Comparison of ENCODE assay signal across 24 cellular contexts in genomic region chr20:63000036-63000435, GRCh38. TPM values are rescaled to one million over a fixed set of nuclear protein-coding genes. Genes with fewer than 3 reads are reported as not detected.
DNase-seq lines count a peak whose midpoint lies in the region; ATAC-seq, FAIRE-seq and TF ChIP-seq lines count a peak whose summit lies in the region.
"Had no signal": no experiment of that assay in that cellular context is flagged by ENCODE, and none has a peak within 500 bp of the region (broad histone marks: within the 10 kb centered on the region; RNA-seq: fewer than 3 reads in every experiment).

No MANE protein-coding gene starts in this region.

- no peak overlapping the region; the same call in 1 of the 2 replicates for H2BK12ac ChIP-seq in H1 (ENCODE audit: low read depth, low read length)

- TF ChIP-seq CTCF in Loucy (conservative IDR thresholded peaks at IDR 0.05; ENCODE audit: low read length): no peak
- no peak for TF ChIP-seq CTCF in H1 (IDR thresholded peaks at IDR 0.05; ENCODE audit: control extremely low read depth in 1 of 3, insufficient read depth in 1 of 3, low read depth in 1 of 3, low read length in 3 of 3)
- TF ChIP-seq CTCF in body of pancreas (IDR thresholded peaks at IDR 0.05): no peak
- TF ChIP-seq CTCF in lower lobe of right lung (IDR thresholded peaks at IDR 0.05): no peak

- H2AK5ac ChIP-seq in H1 (ENCODE audit: low read depth, low read length): no peak overlapping the region

- H4K20me1 ChIP-seq in BLaER1: peaks cover 19% of the 10 kb centered on the region
- H4K20me1 ChIP-seq in BLaER1 treated with 17β-estradiol and CSF1 and Interleukin-3, amounts not matched to agents 10 nM and 100 nM: peaks cover 0 to 22% (median 9%) of the 10 kb centered on the region in 11 experiments; a peak in 19 of 22 replicates
- H4K20me1 ChIP-seq in Loucy (ENCODE audit: insufficient read depth, low read length, poor library complexity, severe bottlenecking): peaks cover 10% of the 10 kb centered on the region
- peaks cover 0 to 4% of the 10 kb centered on the region in 2 experiments for H4K20me1 ChIP-seq in H1 (replicated peaks in 1 of 2; ENCODE audit: control insufficient read depth in 1 of 2, insufficient read depth in 2 of 2, low read length in 2 of 2)

- ATAC-seq in activated CD4-positive, alpha-beta T cell treated with anti-CD3 and anti-CD28 coated beads for 36 hours: no peak
- ATAC-seq in left colon: no peak
- no peak for ATAC-seq in body of pancreas
- no peak for ATAC-seq in lower lobe of right lung
- ATAC-seq: GM12878, GM23338 had no signal

- no peaks in the 10 kb centered on the region for H3K4me1 Mint-ChIP-seq in activated CD4-positive, alpha-beta T cell treated with anti-CD3 and anti-CD28 coated beads for 36 hours

- intact Hi-C loops in activated CD4-positive, alpha-beta T cell treated with anti-CD3 and anti-CD28 coated beads for 36 hours (cut with DNase I, micrococcal nuclease): no loop called here
- intact Hi-C loops in left colon (cut with DNase I, micrococcal nuclease) (loop anchor here in 1 of 2 donors (10.0 kb wide), 1 partner anchor 105 kb away; no protein-coding TSS in a partner anchor), body of pancreas (cut with DNase I) (loop anchor here (10.0 kb wide), 1 partner anchor 105 kb away; no protein-coding TSS in a partner anchor), lower lobe of right lung (cut with DNase I) (no loop called here)

- no peaks in the 10 kb centered on the region for H3K9me2 ChIP-seq in Loucy (replicated peaks; ENCODE audit: low read depth, low read length)

- peak overlapping the region; percentile 39; the same call in 1 of the 2 replicates for H3K4me3 ChIP-seq in BLaER1
- H3K4me3 ChIP-seq in BLaER1 treated with 17β-estradiol and CSF1 and Interleukin-3, amounts not matched to agents 10 nM and 100 nM: peak overlapping the region in 2 of 10 experiments; percentile 0 to 1; a peak in 2 of 20 replicates
- peak overlapping the region; percentile 62 for H3K4me3 ChIP-seq in Loucy (ENCODE audit: low read length, poor library complexity, severe bottlenecking)
- H3K4me3 ChIP-seq in H1 (ENCODE audit: extremely low read depth in 1 of 4, insufficient read depth in 2 of 4, low read depth in 3 of 4, low read length in 4 of 4): no peak overlapping the region
- H3K4me3 ChIP-seq in body of pancreas: no peak overlapping the region
- H3K4me3 ChIP-seq in lower lobe of right lung: no peak overlapping the region
- H3K4me3 ChIP-seq: GM12878, GM23338, HAP-1 had no signal

- H3K79me2 ChIP-seq in Loucy (ENCODE audit: insufficient read depth, low read length): peaks cover 38% of the 10 kb centered on the region
- H3K79me2 ChIP-seq in H1 (ENCODE audit: control insufficient read depth in 1 of 2, insufficient read depth in 2 of 2, low read length in 2 of 2): no peaks in the 10 kb centered on the region

- no peak overlapping the region for H2BK5ac ChIP-seq in H1 (ENCODE audit: low read depth, low read length)

- H3K14ac ChIP-seq in H1 (ENCODE audit: insufficient read length): no peak overlapping the region

- H3K9ac ChIP-seq in BLaER1: peak overlapping the region; percentile 23; the same call in 1 of the 2 replicates
- H3K9ac ChIP-seq in BLaER1 treated with 17β-estradiol and CSF1 and Interleukin-3, amounts not matched to agents 10 nM and 100 nM: peak overlapping the region in 6 of 11 experiments; percentile 10 to 45 (median 19); a peak in 9 of 22 replicates
- peak overlapping the region; percentile 57 for H3K9ac ChIP-seq in Loucy (ENCODE audit: low read depth, low read length, poor library complexity, severe bottlenecking)
- H3K9ac ChIP-seq in H1 (replicated peaks in 1 of 4; ENCODE audit: extremely low read depth in 1 of 4, low read depth in 3 of 4, low read length in 3 of 4): no peak overlapping the region

- no peak overlapping the region for H2BK15ac ChIP-seq in H1 (ENCODE audit: low read length)

- H3K36me3 ChIP-seq in BLaER1: no peaks in the 10 kb centered on the region
- H3K36me3 ChIP-seq in BLaER1 treated with 17β-estradiol and CSF1 and Interleukin-3, amounts not matched to agents 10 nM and 100 nM: no peaks in the 10 kb centered on the region
- H3K36me3 ChIP-seq in Loucy (ENCODE audit: insufficient read depth, low read length): no peaks in the 10 kb centered on the region
- H3K36me3 ChIP-seq in H1 (ENCODE audit: control insufficient read depth in 2 of 4, insufficient read depth in 4 of 4, low read length in 3 of 4): peaks cover 0 to 4% (median 0%) of the 10 kb centered on the region in 4 experiments; a peak in 1 of 8 replicates
- no peaks in the 10 kb centered on the region for H3K36me3 ChIP-seq in body of pancreas (replicated peaks in 1 of 2; ENCODE audit: insufficient read depth in 1 of 2, low read depth in 2 of 2)
- H3K36me3 ChIP-seq in lower lobe of right lung: no peaks in the 10 kb centered on the region
- H3K36me3 ChIP-seq: HAP-1 had no signal

- H3K27me3 ChIP-seq in BLaER1: peaks cover 27% of the 10 kb centered on the region
- peaks cover 28 to 54% (median 33%) of the 10 kb centered on the region in 11 experiments for H3K27me3 ChIP-seq in BLaER1 treated with 17β-estradiol and CSF1 and Interleukin-3, amounts not matched to agents 10 nM and 100 nM
- peaks cover 7% of the 10 kb centered on the region for H3K27me3 ChIP-seq in Loucy (ENCODE audit: insufficient read depth, low read length, poor library complexity, severe bottlenecking)
- peaks cover 17 to 35% (median 32%) of the 10 kb centered on the region in 4 experiments for H3K27me3 ChIP-seq in H1 (replicated peaks in 1 of 4; ENCODE audit: control insufficient read depth in 3 of 4, extremely low read depth in 1 of 4, insufficient read depth in 3 of 4, low read length in 3 of 4)
- peaks cover 0 to 4% of the 10 kb centered on the region in 2 donors for H3K27me3 ChIP-seq in body of pancreas
- peaks cover 70% of the 10 kb centered on the region for H3K27me3 ChIP-seq in lower lobe of right lung (ENCODE audit: low read depth)

- H3K9me3 ChIP-seq in BLaER1: no peaks in the 10 kb centered on the region
- H3K9me3 ChIP-seq in BLaER1 treated with 17β-estradiol and CSF1 and Interleukin-3, amounts not matched to agents 10 nM and 100 nM (replicated peaks in 1 of 11): no peaks in the 10 kb centered on the region
- H3K9me3 ChIP-seq in Loucy (ENCODE audit: insufficient read depth, low read depth, low read length): no peaks in the 10 kb centered on the region
- no peaks in the 10 kb centered on the region for H3K9me3 ChIP-seq in H1 (ENCODE audit: insufficient read depth in 2 of 2, low read depth in 1 of 2, low read length in 1 of 2)
- H3K9me3 ChIP-seq in body of pancreas: no peaks in the 10 kb centered on the region
- H3K9me3 ChIP-seq in lower lobe of right lung: no peaks in the 10 kb centered on the region
- H3K9me3 ChIP-seq: HAP-1 had no signal

- peak overlapping the region; percentile 38 for H2AFZ ChIP-seq in Loucy (ENCODE audit: low read length)
- H2AFZ ChIP-seq in H1 (ENCODE audit: low read length): no peak overlapping the region
- H2AFZ ChIP-seq: GM23338 had no signal

- no peak for TF ChIP-seq RAD21 in H1 (IDR thresholded peaks at IDR 0.05 in 1 of 2, conservative IDR thresholded peaks at IDR 0.05 in 1 of 2; ENCODE audit: low read depth in 2 of 2, low read length in 2 of 2)

- no peaks in the 10 kb centered on the region for H3K36me3 Mint-ChIP-seq in activated CD4-positive, alpha-beta T cell treated with anti-CD3 and anti-CD28 coated beads for 36 hours (ENCODE audit: low read depth)
- H3K36me3 Mint-ChIP-seq: CD14-positive monocyte; CD8-positive, alpha-beta memory T cell had no signal

- peak overlapping the region; percentile 28; the same call in 1 of the 2 replicates for H3K27ac ChIP-seq in BLaER1
- peak overlapping the region in 8 of 11 experiments; percentile 18 to 54 (median 46); a peak in 13 of 22 replicates for H3K27ac ChIP-seq in BLaER1 treated with 17β-estradiol and CSF1 and Interleukin-3, amounts not matched to agents 10 nM and 100 nM
- no peak overlapping the region for H3K27ac ChIP-seq in H1 (ENCODE audit: low read depth, low read length)
- H3K27ac ChIP-seq in body of pancreas: no peak overlapping the region
- no peak overlapping the region for H3K27ac ChIP-seq in lower lobe of right lung

- H2BK20ac ChIP-seq in H1 (ENCODE audit: low read length): no peak overlapping the region

- H3K27me3 Mint-ChIP-seq in activated CD4-positive, alpha-beta T cell treated with anti-CD3 and anti-CD28 coated beads for 36 hours: peaks cover 37% of the 10 kb centered on the region

- no peak overlapping the region for H3K4me3 Mint-ChIP-seq in activated CD4-positive, alpha-beta T cell treated with anti-CD3 and anti-CD28 coated beads for 36 hours
- H3K4me3 Mint-ChIP-seq: CD4-positive, alpha-beta T cell; CD8-positive, alpha-beta memory T cell; GM23338; HFFc6 had no signal

- TF ChIP-seq POLR2A in H1 (IDR thresholded peaks at IDR 0.05; ENCODE audit: control extremely low read depth in 1 of 2, low read depth in 2 of 2, low read length in 2 of 2): no peak
- no peak for TF ChIP-seq POLR2A in body of pancreas (IDR thresholded peaks at IDR 0.05)

- WGBS in H1 (ENCODE audit: extremely low coverage in 1 of 2, insufficient coverage in 1 of 2, insufficient read length in 1 of 2, insufficient replicate concordance in 2 of 2, low coverage in 1 of 2, low lambda C conversion rate in 2 of 2, missing lambda C conversion rate in 1 of 2), 2 experiments: 92% methylated on average over 14 of the region's 14 CpGs; no CpG with 5 or more reads in 1 of the 2 experiments
- WGBS in body of pancreas, 2 donors: 69 to 70% methylated on average over 7 to 14 of the region's 14 CpGs

- H4K91ac ChIP-seq in H1 (replicated peaks; ENCODE audit: insufficient read length, low read length): peak overlapping the region; percentile 35

- peaks cover 3% of the 10 kb centered on the region; the same call in 1 of the 2 replicates for H3K23me2 ChIP-seq in H1 (ENCODE audit: low read depth, low read length)

- peak overlapping the region; percentile 92 for H3K4me2 ChIP-seq in BLaER1
- peak overlapping the region; percentile 67 to 98 (median 80) for H3K4me2 ChIP-seq in BLaER1 treated with 17β-estradiol and CSF1 and Interleukin-3, amounts not matched to agents 10 nM and 100 nM
- H3K4me2 ChIP-seq in Loucy (ENCODE audit: low read depth, low read length, poor library complexity, severe bottlenecking): peak overlapping the region; percentile 69
- no peak overlapping the region for H3K4me2 ChIP-seq in H1 (ENCODE audit: insufficient read depth in 1 of 2, low read depth in 2 of 2, low read length in 2 of 2)
- H3K4me2 ChIP-seq: GM23338 had no signal

- H3K56ac ChIP-seq in H1 (replicated peaks; ENCODE audit: insufficient read length, low read depth, low read length): no peak overlapping the region

- no peak overlapping the region for H4K8ac ChIP-seq in H1 (ENCODE audit: extremely low read depth, insufficient read depth, low read length)

- no peak overlapping the region for H3K23ac ChIP-seq in H1 (ENCODE audit: insufficient read length)

- POLR2A ChIA-PET in H1 (lab: Charles Lee; ENCODE audit: partially characterized antibody): interaction anchor here (0.7 to 1.7 kb wide), 3 partner anchors 26 to 63 kb away, joined by 3 to 6 read pairs (median 3); no protein-coding TSS in a partner anchor
- POLR2A ChIA-PET in activated CD4-positive, alpha-beta T cell treated with anti-CD3 and anti-CD28 coated beads for 36 hours (lab: Charles Lee): no interaction called here

- H3K27ac Mint-ChIP-seq in activated CD4-positive, alpha-beta T cell treated with anti-CD3 and anti-CD28 coated beads for 36 hours: no peak overlapping the region
- H3K27ac Mint-ChIP-seq: CD14-positive monocyte; CD4-positive, alpha-beta T cell; CD8-positive, alpha-beta memory T cell; GM23338; HFFc6 had no signal

- H3K4ac ChIP-seq in H1 (replicated peaks; ENCODE audit: insufficient read length, low read depth, low read length): no peak overlapping the region

- no peak overlapping the region for H3K18ac ChIP-seq in H1 (ENCODE audit: extremely low read depth, low read length)

- no peak for FAIRE-seq in H1 (lab: Jason Lieb, UNC)
- FAIRE-seq: D721Med, GM12878, GM19239, H54 had no signal

- no peak for TF ChIP-seq EP300 in H1 (IDR thresholded peaks at IDR 0.05; ENCODE audit: borderline replicate concordance in 1 of 2, low read depth in 2 of 2, low read length in 2 of 2)

- H3F3A ChIP-seq in Loucy (ENCODE audit: low read depth): peaks cover 10% of the 10 kb centered on the region; the same call in 1 of the 2 replicates

- CTCF ChIA-PET in H1 (lab: Charles Lee; ENCODE audit: partially characterized antibody): interaction anchor here (1.1 to 2.3 kb wide), 3 partner anchors 9 to 22 kb away, joined by 3 to 6 read pairs (median 3); no protein-coding TSS in a partner anchor
- CTCF ChIA-PET in activated CD4-positive, alpha-beta T cell treated with anti-CD3 and anti-CD28 coated beads for 36 hours (lab: Charles Lee): interaction anchor here (0.5 to 1.3 kb wide), 2 partner anchors 9 to 221 kb away, joined by 3 to 4 read pairs; no protein-coding TSS in a partner anchor

- H3K9me3 Mint-ChIP-seq in activated CD4-positive, alpha-beta T cell treated with anti-CD3 and anti-CD28 coated beads for 36 hours (ENCODE audit: low read depth): no peaks in the 10 kb centered on the region
- H3K9me3 Mint-ChIP-seq: CD4-positive, alpha-beta T cell; CD8-positive, alpha-beta memory T cell; HFFc6 had no signal

- no peaks in the 10 kb centered on the region for H3K79me1 ChIP-seq in H1 (ENCODE audit: low read depth, low read length)

- no peak overlapping the region for H2BK120ac ChIP-seq in H1 (replicated peaks; ENCODE audit: low read depth, low read length)

- DNase-seq in H1 (ENCODE audit: low read depth in 1 of 2, low spot score in 2 of 2): no peak
- DNase-seq in activated CD4-positive, alpha-beta T cell treated with anti-CD3 and anti-CD28 coated beads for 36 hours: no peak
- no peak for DNase-seq in left colon
- DNase-seq in body of pancreas: no peak
- DNase-seq in lower lobe of right lung: no peak
- DNase-seq: CD4-positive, alpha-beta T cell; CD8-positive, alpha-beta memory T cell; DMS 273 treated with DMSO at 0.1 percent for 48 hours; DMS79; EL; HFFc6 had no signal

- H3K4me1 ChIP-seq in BLaER1 (peaks cover 72% of the 10 kb centered on the region), Loucy (ENCODE audit: insufficient read depth, low read length, poor library complexity, severe bottlenecking) (peaks cover 52% of the 10 kb centered on the region), H1 (replicated peaks in 1 of 4; ENCODE audit: control insufficient read depth in 3 of 4, insufficient read depth in 4 of 4, low read length in 3 of 4) (peaks cover 2 to 21% (median 10%) of the 10 kb centered on the region in 4 experiments), body of pancreas (no peaks in the 10 kb centered on the region), lower lobe of right lung (no peaks in the 10 kb centered on the region)
- peaks cover 33 to 78% (median 70%) of the 10 kb centered on the region in 10 experiments for H3K4me1 ChIP-seq in BLaER1 treated with 17β-estradiol and CSF1 and Interleukin-3, amounts not matched to agents 10 nM and 100 nM
- H3K4me1 ChIP-seq: HAP-1 had no signal

- H4K5ac ChIP-seq in H1 (ENCODE audit: insufficient read length, low read depth, low read length): no peak overlapping the region

RNA-seq across cellular contexts. Expression of gene BHLHE23, which starts 6.7 kb away (rescaled TPM):
- total RNA-seq in H1 (2021; fragmentation: NEBNext Ultra II Directional; extraction: Animal tissue kit (Norgen Biotek cat#: 25700)): 0.38 and 0.47 TPM in 2 replicates
- polyA plus RNA-seq in H1 (2011; rRNA removed): 0.36 TPM in 1 of 2 replicates, not detected in the other
- 0.14 TPM for polyA plus RNA-seq in H1 (2011; cell fraction: cytosol; rRNA removed)
- polyA plus RNA-seq in H1 (2011; cell fraction: nucleus; rRNA removed): 0.13 TPM
- not detected in 4 replicates for polyA plus RNA-seq in H1 (2012, experiment 1 of 2)
- not detected for polyA plus RNA-seq in H1 (2012, experiment 2 of 2)
- 0.04 TPM for polyA plus RNA-seq in H1 (2013, experiment 1 of 2)
- polyA plus RNA-seq in H1 (2013, experiment 2 of 2): 0.09 TPM
- polyA minus RNA-seq in H1 (2011; rRNA and poly(A)+ RNA removed): not detected in 2 replicates
- 1.0 TPM for polyA minus RNA-seq in H1 (2011; cell fraction: cytosol; rRNA and poly(A)+ RNA removed)
- 0.80 TPM for polyA minus RNA-seq in H1 (2011; cell fraction: nucleus; rRNA and poly(A)+ RNA removed)
- not detected for total RNA-seq in activated CD4-positive, alpha-beta T cell treated with anti-CD3 and anti-CD28 coated beads for 36 hours
- total RNA-seq in left colon: not detected
- not detected for total RNA-seq in body of pancreas
- total RNA-seq in lower lobe of right lung: not detected
- total RNA-seq: A172; A673; CD4-positive, alpha-beta T cell; CD8-positive, alpha-beta memory T cell; HFFc6 had no signal
- polyA plus RNA-seq: BJ; CD14-positive monocyte; CD8-positive, alpha-beta memory T cell had no signal

RNA-seq across cellular contexts. Expression of gene SLC17A9, which starts 47.5 kb away (rescaled TPM):
- 31.1 and 35.2 TPM in 2 replicates for total RNA-seq in H1 (2021; fragmentation: NEBNext Ultra II Directional; extraction: Animal tissue kit (Norgen Biotek cat#: 25700))
- 23.5 and 39.6 TPM in 2 replicates for polyA plus RNA-seq in H1 (2011; rRNA removed)
- 26.0 TPM for polyA plus RNA-seq in H1 (2011; cell fraction: cytosol; rRNA removed)
- 178 TPM for polyA plus RNA-seq in H1 (2011; cell fraction: nucleus; rRNA removed)
- polyA plus RNA-seq in H1 (2012, experiment 1 of 2): 15.9 to 29.2 TPM (median 25.3 TPM) in 4 replicates
- 17.4 TPM for polyA plus RNA-seq in H1 (2012, experiment 2 of 2)
- polyA plus RNA-seq in H1 (2013, experiment 1 of 2): 44.3 TPM
- polyA plus RNA-seq in H1 (2013, experiment 2 of 2): 44.7 TPM
- polyA minus RNA-seq in H1 (2011; rRNA and poly(A)+ RNA removed): 6.0 and 6.5 TPM in 2 replicates
- polyA minus RNA-seq in H1 (2011; cell fraction: cytosol; rRNA and poly(A)+ RNA removed): 10.4 TPM
- polyA minus RNA-seq in H1 (2011; cell fraction: nucleus; rRNA and poly(A)+ RNA removed): 14.7 TPM
- 10 to 100 TPM; 16.2 to 16.5 TPM for total RNA-seq in activated CD4-positive, alpha-beta T cell treated with anti-CD3 and anti-CD28 coated beads for 36 hours
- 10 to 100 TPM; 17.7 to 28.1 TPM for total RNA-seq in left colon
- total RNA-seq in body of pancreas: 1 to 10 TPM in 1 of 2 donors, under 1 TPM in 1; 0.78 to 4.9 TPM
- 10.4 TPM for total RNA-seq in lower lobe of right lung
- total RNA-seq: A172 had no signal

Comparison
In these comparisons a context has a peak if more than half of its experiments do, and no peak if none do; other contexts are left out.
1. H3K27ac ChIP-seq: peak in BLaER1 (single experiment) and BLaER1 treated with 17β-estradiol and CSF1 and Interleukin-3, amounts not matched to agents 10 nM and 100 nM (8 of 11); none in H1 (single experiment), body of pancreas (0 of 4) and lower lobe of right lung (single experiment).
2. H3K4me2 ChIP-seq: peak in BLaER1 (single experiment), BLaER1 treated with 17β-estradiol and CSF1 and Interleukin-3, amounts not matched to agents 10 nM and 100 nM (11 of 11) and Loucy (single experiment); none in H1 (0 of 2).
3. H3K4me3 ChIP-seq: peak in BLaER1 (single experiment) and Loucy (single experiment); none in H1 (0 of 4), body of pancreas (0 of 2) and lower lobe of right lung (single experiment).
4. H3K9ac ChIP-seq: peak in BLaER1 (single experiment), BLaER1 treated with 17β-estradiol and CSF1 and Interleukin-3, amounts not matched to agents 10 nM and 100 nM (6 of 11) and Loucy (single experiment); none in H1 (0 of 4).